In the genomic region with DNA sequence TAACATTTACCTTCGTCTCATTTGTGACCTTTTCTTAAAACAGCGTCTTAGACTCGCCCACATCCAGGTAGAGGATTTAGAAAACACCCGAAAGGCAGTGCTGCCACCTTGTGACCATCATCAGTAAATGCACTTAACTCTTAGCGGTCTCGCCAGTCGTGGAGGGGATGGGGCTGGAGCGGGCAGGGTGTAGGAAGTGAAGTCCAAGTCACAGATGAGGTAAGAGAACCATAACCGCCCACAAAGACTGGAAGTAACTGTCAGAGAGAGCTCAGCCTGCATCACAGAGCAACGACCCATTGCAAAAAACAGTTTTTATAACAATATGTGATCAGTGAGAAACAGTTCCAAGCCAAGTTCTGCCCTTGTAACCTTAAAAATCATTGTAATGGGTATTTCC, we compare ENCODE assay signal across 8 cellular contexts. TPM values are rescaled to one million over a fixed set of nuclear protein-coding genes. Genes with fewer than 3 reads are reported as not detected.
DNase-seq lines count a peak whose midpoint lies in the region; ATAC-seq, FAIRE-seq and TF ChIP-seq lines count a peak whose summit lies in the region.

No MANE protein-coding gene starts in this region.

- CTCF ChIA-PET in HepG2 (lab: Yijun Ruan, JAX; ENCODE audit: low intra/inter-chr PET ratio, low total read pairs) = interaction anchor here (1.4 kb wide), 1 partner anchor 33 kb away, joined by 8 read pairs; no protein-coding TSS in a partner anchor

- H3K4me3 ChIP-seq in HepG2 (replicated peaks in 1 of 3; ENCODE audit: insufficient read depth in 1 of 3, low read depth in 2 of 3, low read length in 3 of 3) = no peak overlapping the region

- no peaks in the 10 kb centered on the region for H4K20me1 ChIP-seq in HepG2 (ENCODE audit: insufficient read depth, low read length)

- peak; percentile 94 to 96 for DNase-seq in AML-193 (lab: John Stamatoyannopoulos, UW)
- DNase-seq in HCEC 1CT = peak; percentile 61
- peak; percentile 96 for DNase-seq in NCI-H2227 treated with DMSO at 0.1 percent for 48 hours (lab: John Stamatoyannopoulos, UW)
- peak; percentile 30 to 56 (median 40) for DNase-seq in activated CD4-positive, CD25-positive, alpha-beta regulatory T cell (lab: John Stamatoyannopoulos, UW)
- no peak for DNase-seq in chondrocyte (ENCODE audit: low spot score)
- peak; percentile 52 for DNase-seq in HepG2 (ENCODE audit: low spot score)
- peak; percentile 47 to 53 (median 48) for DNase-seq in stimulated activated CD4-positive, alpha-beta T cell treated with anti-CD3 and anti-CD28 coated beads, TNF-alpha, amount 100 ng/mL, for 48 hours (ENCODE audit: low read depth in 3 of 3)

- H3K27ac ChIP-seq in HepG2 (ENCODE audit: extremely low read length, insufficient read depth, low read length) = no peak overlapping the region

- TF ChIP-seq EP300 in HepG2 (IDR thresholded peaks at IDR 0.05; ENCODE audit: low read depth in 2 of 2, low read length in 2 of 2) = no peak
- TF ChIP-seq EP300 in HepG2 (CRISPR knock-in tag; IDR thresholded peaks at IDR 0.05; ENCODE audit: borderline replicate concordance) = no peak

- no peak overlapping the region for H3K4me2 ChIP-seq in HepG2 (ENCODE audit: low read depth, low read length)

- H3K36me3 Mint-ChIP-seq in chondrocyte (ENCODE audit: low read depth) = peaks cover 2% of the 10 kb centered on the region

- intact Hi-C loops in HepG2 (cut with micrococcal nuclease; ENCODE audit: unreplicated experiment) = no loop called here

- H3K9ac ChIP-seq in HepG2 (ENCODE audit: insufficient read depth, low read depth, low read length) = no peak overlapping the region

- H3K27ac Mint-ChIP-seq in chondrocyte (ENCODE audit: unreplicated experiment) = no peak overlapping the region

- POLR2A ChIA-PET in HepG2 (lab: Yijun Ruan, JAX) = no interaction called here

- ATAC-seq in HepG2 = peak; percentile 69
- ATAC-seq in HG02970 (IDR thresholded peaks at IDR 0.05; ENCODE audit: low FRiP score, unreplicated experiment) = no peak

- no peaks in the 10 kb centered on the region for H3K79me2 ChIP-seq in HepG2 (ENCODE audit: insufficient read depth, low read length)

- peaks cover 4% of the 10 kb centered on the region for H3K4me1 Mint-ChIP-seq in chondrocyte (ENCODE audit: low read depth)

- FAIRE-seq in HepG2 (lab: Jason Lieb, UNC) = peak; percentile 90

- no peak overlapping the region for H3K4me3 Mint-ChIP-seq in chondrocyte (ENCODE audit: unreplicated experiment)

- H3K27me3 ChIP-seq in HepG2 (ENCODE audit: control insufficient read depth in 1 of 2, insufficient read depth in 2 of 2, low read length in 2 of 2) = peaks cover 0 to 24% of the 10 kb centered on the region in 2 experiments; a peak in 3 of 5 replicates

- no TSS peak for BruUV-seq in HepG2 (replicated peaks; lab: Mats Ljungman, UMichigan)

- H3K27me3 Mint-ChIP-seq in chondrocyte (ENCODE audit: low read depth) = peaks cover 58% of the 10 kb centered on the region

- no peak overlapping the region for H2AFZ ChIP-seq in HepG2 (ENCODE audit: low read length)

- TF ChIP-seq RAD21 in HepG2 (CRISPR knock-in tag; IDR thresholded peaks at IDR 0.05) = no peak

- H3K9me3 Mint-ChIP-seq in chondrocyte (ENCODE audit: low read depth) = no peaks in the 10 kb centered on the region

- peak; percentile 87 for TF ChIP-seq CTCF in chondrocyte (IDR thresholded peaks at IDR 0.05)
- peak; percentile 82 for TF ChIP-seq CTCF in HepG2 (CRISPR knock-in tag; IDR thresholded peaks at IDR 0.05)

- 1% methylated on average over 10 of the region's 10 CpGs for WGBS in HepG2 (ENCODE audit: low lambda C conversion rate)

- no peaks in the 10 kb centered on the region for H3K4me1 ChIP-seq in HepG2 (ENCODE audit: insufficient read depth, low read length)

- in situ Hi-C loops in HepG2 (cut with HindIII; ENCODE audit: extremely low pct_ligation_motif_present, low pct_unique_long_range_greater_than_20kb) = no loop called here

- H3K36me3 ChIP-seq in HepG2 (replicated peaks in 1 of 2; ENCODE audit: control insufficient read depth in 1 of 2, insufficient read depth in 2 of 2, low read length in 2 of 2) = no peaks in the 10 kb centered on the region

- TF ChIP-seq POLR2A in HepG2 (IDR thresholded peaks at IDR 0.05; ENCODE audit: insufficient read depth in 1 of 2, low read depth in 2 of 2, low read length in 2 of 2) = no peak

- no peaks in the 10 kb centered on the region for H3K9me3 ChIP-seq in HepG2 (ENCODE audit: low read length)

RNA-seq across cellular contexts. Expression of a gene that starts 10.7 kb away (rescaled TPM):
- total RNA-seq in chondrocyte (not detected in 3 replicates), HepG2 (2016; rRNA removed; fragmentation: Illumina TruSeq; extraction: Trizol) (not detected in 2 replicates)
- total RNA-seq in HepG2 (2016; cell fraction: cytosol; rRNA removed; fragmentation: Illumina TruSeq; extraction: Trizol; ENCODE audit: low read depth) = not detected in 2 replicates
- total RNA-seq in HepG2 (2016; cell fraction: insoluble cytoplasmic fraction; rRNA removed; fragmentation: Illumina TruSeq; extraction: Trizol) = not detected in 2 replicates
- not detected in 2 replicates for total RNA-seq in HepG2 (2016; cell fraction: membrane; rRNA removed; fragmentation: Illumina TruSeq; extraction: Trizol)
- not detected in 2 replicates for total RNA-seq in HepG2 (2016; cell fraction: nucleus; rRNA removed; fragmentation: Illumina TruSeq; extraction: Trizol)
- polyA plus RNA-seq in HepG2 (2011; rRNA removed) = not detected in 2 replicates
- not detected in 2 replicates for polyA plus RNA-seq in HepG2 (2011; cell fraction: cytosol; rRNA removed)
- not detected in 2 replicates for polyA plus RNA-seq in HepG2 (2011; cell fraction: nucleus; rRNA removed)
- polyA plus RNA-seq in HepG2 (2012) = not detected in 2 replicates
- not detected in 2 replicates for polyA plus RNA-seq in HepG2 (2016; cell fraction: cytosol; fragmentation: Illumina TruSeq; extraction: Trizol; ENCODE audit: low read depth)
- polyA plus RNA-seq in HepG2 (2016; cell fraction: insoluble cytoplasmic fraction; fragmentation: Illumina TruSeq; extraction: Trizol; ENCODE audit: low read depth) = not detected in 2 replicates
- not detected in 2 replicates for polyA plus RNA-seq in HepG2 (2016; cell fraction: membrane; fragmentation: Illumina TruSeq; extraction: Trizol; ENCODE audit: low read depth)
- not detected in 2 replicates for polyA plus RNA-seq in HepG2 (2016; cell fraction: nucleus; fragmentation: Illumina TruSeq; extraction: Trizol; ENCODE audit: insufficient read depth, low read depth)
- polyA minus RNA-seq in HepG2 (2011; rRNA and poly(A)+ RNA removed; ENCODE audit: low replicate concordance) = not detected in 2 replicates
- polyA minus RNA-seq in HepG2 (2011; cell fraction: cytosol; rRNA and poly(A)+ RNA removed) = not detected in 2 replicates
- polyA minus RNA-seq in HepG2 (2011; cell fraction: nucleus; rRNA and poly(A)+ RNA removed) = not detected in 2 replicates

RNA-seq across cellular contexts. Expression of a gene that starts 30.3 kb away (rescaled TPM):
- not detected in 3 replicates for total RNA-seq in chondrocyte
- total RNA-seq in HepG2 (2016; rRNA removed; fragmentation: Illumina TruSeq; extraction: Trizol) = not detected in 2 replicates
- not detected in 2 replicates for total RNA-seq in HepG2 (2016; cell fraction: cytosol; rRNA removed; fragmentation: Illumina TruSeq; extraction: Trizol; ENCODE audit: low read depth)
- not detected in 2 replicates for total RNA-seq in HepG2 (2016; cell fraction: insoluble cytoplasmic fraction; rRNA removed; fragmentation: Illumina TruSeq; extraction: Trizol)
- total RNA-seq in HepG2 (2016; cell fraction: membrane; rRNA removed; fragmentation: Illumina TruSeq; extraction: Trizol) = not detected in 2 replicates
- total RNA-seq in HepG2 (2016; cell fraction: nucleus; rRNA removed; fragmentation: Illumina TruSeq; extraction: Trizol) = not detected in 2 replicates
- not detected in 2 replicates for polyA plus RNA-seq in HepG2 (2011; rRNA removed)
- not detected in 2 replicates for polyA plus RNA-seq in HepG2 (2011; cell fraction: cytosol; rRNA removed)
- not detected in 2 replicates for polyA plus RNA-seq in HepG2 (2011; cell fraction: nucleus; rRNA removed)
- polyA plus RNA-seq in HepG2 (2012) = not detected in 2 replicates
- polyA plus RNA-seq in HepG2 (2016; cell fraction: cytosol; fragmentation: Illumina TruSeq; extraction: Trizol; ENCODE audit: low read depth) = not detected in 2 replicates
- polyA plus RNA-seq in HepG2 (2016; cell fraction: insoluble cytoplasmic fraction; fragmentation: Illumina TruSeq; extraction: Trizol; ENCODE audit: low read depth) = not detected in 2 replicates
- polyA plus RNA-seq in HepG2 (2016; cell fraction: membrane; fragmentation: Illumina TruSeq; extraction: Trizol; ENCODE audit: low read depth) = not detected in 2 replicates
- not detected in 2 replicates for polyA plus RNA-seq in HepG2 (2016; cell fraction: nucleus; fragmentation: Illumina TruSeq; extraction: Trizol; ENCODE audit: insufficient read depth, low read depth)
- not detected in 2 replicates for polyA minus RNA-seq in HepG2 (2011; rRNA and poly(A)+ RNA removed; ENCODE audit: low replicate concordance)
- polyA minus RNA-seq in HepG2 (2011; cell fraction: cytosol; rRNA and poly(A)+ RNA removed) = not detected in 2 replicates
- not detected in 2 replicates for polyA minus RNA-seq in HepG2 (2011; cell fraction: nucleus; rRNA and poly(A)+ RNA removed)

RNA-seq across cellular contexts. Expression of a gene that starts 58.8 kb away (rescaled TPM):
- not detected in 3 replicates for total RNA-seq in chondrocyte
- not detected in 2 replicates for total RNA-seq in HepG2 (2016; rRNA removed; fragmentation: Illumina TruSeq; extraction: Trizol)
- total RNA-seq in HepG2 (2016; cell fraction: cytosol; rRNA removed; fragmentation: Illumina TruSeq; extraction: Trizol; ENCODE audit: low read depth) = not detected in 2 replicates
- total RNA-seq in HepG2 (2016; cell fraction: insoluble cytoplasmic fraction; rRNA removed; fragmentation: Illumina TruSeq; extraction: Trizol) = not detected in 2 replicates
- not detected in 2 replicates for total RNA-seq in HepG2 (2016; cell fraction: membrane; rRNA removed; fragmentation: Illumina TruSeq; extraction: Trizol)
- not detected in 2 replicates for total RNA-seq in HepG2 (2016; cell fraction: nucleus; rRNA removed; fragmentation: Illumina TruSeq; extraction: Trizol)
- polyA plus RNA-seq in HepG2 (2011; rRNA removed) = not detected in 2 replicates
- polyA plus RNA-seq in HepG2 (2011; cell fraction: cytosol; rRNA removed) = not detected in 2 replicates
- not detected in 2 replicates for polyA plus RNA-seq in HepG2 (2011; cell fraction: nucleus; rRNA removed)
- not detected in 2 replicates for polyA plus RNA-seq in HepG2 (2012)
- polyA plus RNA-seq in HepG2 (2016; cell fraction: cytosol; fragmentation: Illumina TruSeq; extraction: Trizol; ENCODE audit: low read depth) = not detected in 2 replicates
- not detected in 2 replicates for polyA plus RNA-seq in HepG2 (2016; cell fraction: insoluble cytoplasmic fraction; fragmentation: Illumina TruSeq; extraction: Trizol; ENCODE audit: low read depth)
- not detected in 2 replicates for polyA plus RNA-seq in HepG2 (2016; cell fraction: membrane; fragmentation: Illumina TruSeq; extraction: Trizol; ENCODE audit: low read depth)
- not detected in 2 replicates for polyA plus RNA-seq in HepG2 (2016; cell fraction: nucleus; fragmentation: Illumina TruSeq; extraction: Trizol; ENCODE audit: insufficient read depth, low read depth)
- polyA minus RNA-seq in HepG2 (2011; rRNA and poly(A)+ RNA removed; ENCODE audit: low replicate concordance) = not detected in 2 replicates
- polyA minus RNA-seq in HepG2 (2011; cell fraction: cytosol; rRNA and poly(A)+ RNA removed) = not detected in 2 replicates
- not detected in 2 replicates for polyA minus RNA-seq in HepG2 (2011; cell fraction: nucleus; rRNA and poly(A)+ RNA removed)

RNA-seq across cellular contexts. Expression of a gene that starts 59.2 kb away (rescaled TPM):
- total RNA-seq in chondrocyte (not detected in 3 replicates), HepG2 (2016; rRNA removed; fragmentation: Illumina TruSeq; extraction: Trizol) (not detected in 2 replicates)
- not detected in 2 replicates for total RNA-seq in HepG2 (2016; cell fraction: cytosol; rRNA removed; fragmentation: Illumina TruSeq; extraction: Trizol; ENCODE audit: low read depth)
- not detected in 2 replicates for total RNA-seq in HepG2 (2016; cell fraction: insoluble cytoplasmic fraction; rRNA removed; fragmentation: Illumina TruSeq; extraction: Trizol)
- not detected in 2 replicates for total RNA-seq in HepG2 (2016; cell fraction: membrane; rRNA removed; fragmentation: Illumina TruSeq; extraction: Trizol)
- not detected in 2 replicates for total RNA-seq in HepG2 (2016; cell fraction: nucleus; rRNA removed; fragmentation: Illumina TruSeq; extraction: Trizol)
- not detected in 2 replicates for polyA plus RNA-seq in HepG2 (2011; rRNA removed)
- not detected in 2 replicates for polyA plus RNA-seq in HepG2 (2011; cell fraction: cytosol; rRNA removed)
- not detected in 2 replicates for polyA plus RNA-seq in HepG2 (2011; cell fraction: nucleus; rRNA removed)
- polyA plus RNA-seq in HepG2 (2012) = not detected in 2 replicates
- polyA plus RNA-seq in HepG2 (2016; cell fraction: cytosol; fragmentation: Illumina TruSeq; extraction: Trizol; ENCODE audit: low read depth) = not detected in 2 replicates
- not detected in 2 replicates for polyA plus RNA-seq in HepG2 (2016; cell fraction: insoluble cytoplasmic fraction; fragmentation: Illumina TruSeq; extraction: Trizol; ENCODE audit: low read depth)
- not detected in 2 replicates for polyA plus RNA-seq in HepG2 (2016; cell fraction: membrane; fragmentation: Illumina TruSeq; extraction: Trizol; ENCODE audit: low read depth)
- not detected in 2 replicates for polyA plus RNA-seq in HepG2 (2016; cell fraction: nucleus; fragmentation: Illumina TruSeq; extraction: Trizol; ENCODE audit: insufficient read depth, low read depth)
- not detected in 2 replicates for polyA minus RNA-seq in HepG2 (2011; rRNA and poly(A)+ RNA removed; ENCODE audit: low replicate concordance)
- polyA minus RNA-seq in HepG2 (2011; cell fraction: cytosol; rRNA and poly(A)+ RNA removed) = not detected in 2 replicates
- polyA minus RNA-seq in HepG2 (2011; cell fraction: nucleus; rRNA and poly(A)+ RNA removed) = not detected in 2 replicates
